ENCODE assay signal across 24 cellular contexts in genomic region chr2:172540421-172540820, GRCh38.
"Had no signal": no experiment of that assay in that cellular context is flagged by ENCODE, and none has a peak within 500 bp of the region (broad histone marks: within the 10 kb centered on the region; RNA-seq: fewer than 3 reads in every experiment).

No MANE protein-coding gene starts in this region.

- H3K9me3 Mint-ChIP-seq: effector memory CD8-positive, alpha-beta T cell; natural killer cell; stimulated activated effector memory CD8-positive, alpha-beta T cell treated with anti-CD3 and anti-CD28 coated beads, Interleukin-12 subunit alpha, Interleukin-12 subunit beta, amount 100 ng/mL, for 72 hours had no signal

- H3K27me3 ChIP-seq: foreskin keratinocyte, gastroesophageal sphincter, heart left ventricle, hepatocyte, ovary, sigmoid colon, stomach, thyroid gland, vagina had no signal

- H3K4me3 ChIP-seq: gastroesophageal sphincter, heart left ventricle, hepatocyte, lung, ovary, psoas muscle, sigmoid colon, stomach, thyroid gland, vagina had no signal

- DNase-seq: effector memory CD8-positive, alpha-beta T cell; foreskin keratinocyte; heart left ventricle; kidney; natural killer cell; occipital lobe; ovary; posterior cingulate gyrus; psoas muscle; right cardiac atrium; sigmoid colon; stimulated activated CD4-positive, alpha-beta T cell treated with anti-CD3 and anti-CD28 coated beads, Interleukin-2, amount 100 ng/mL, for 24 hours; stimulated activated CD4-positive, alpha-beta T cell treated with anti-CD3 and anti-CD28 coated beads, Interleukin-4, amount 100 ng/mL, for 24 hours; stimulated activated naive CD4-positive, alpha-beta T cell treated with Interleukin-2 at 50 U/mL for 16 hours; stomach; thyroid gland; trophoblast cell had no signal

- H3K36me3 ChIP-seq: gastroesophageal sphincter, heart left ventricle, ovary, sigmoid colon, stomach, thyroid gland, vagina had no signal

- ATAC-seq: effector memory CD8-positive, alpha-beta T cell; foreskin keratinocyte; gastroesophageal sphincter; heart left ventricle; left lobe of liver; natural killer cell; psoas muscle; right cardiac atrium; stimulated activated effector memory CD8-positive, alpha-beta T cell treated with anti-CD3 and anti-CD28 coated beads, Interleukin-12 subunit alpha, Interleukin-12 subunit beta, amount 100 ng/mL, for 72 hours had no signal

- H3K4me1 ChIP-seq: foreskin keratinocyte, gastroesophageal sphincter, heart left ventricle, psoas muscle, sigmoid colon, stomach, thyroid gland, vagina had no signal

- H3K27me3 Mint-ChIP-seq: effector memory CD8-positive, alpha-beta T cell; memory B cell had no signal

- H3K9me3 ChIP-seq: gastroesophageal sphincter, ovary, psoas muscle, thyroid gland, vagina had no signal

- H3K27ac Mint-ChIP-seq: effector memory CD8-positive, alpha-beta T cell; memory B cell; natural killer cell; stimulated activated effector memory CD8-positive, alpha-beta T cell treated with anti-CD3 and anti-CD28 coated beads, Interleukin-12 subunit alpha, Interleukin-12 subunit beta, amount 100 ng/mL, for 72 hours had no signal

- H3K4me3 Mint-ChIP-seq: effector memory CD8-positive, alpha-beta T cell; memory B cell; natural killer cell; stimulated activated effector memory CD8-positive, alpha-beta T cell treated with anti-CD3 and anti-CD28 coated beads, Interleukin-12 subunit alpha, Interleukin-12 subunit beta, amount 100 ng/mL, for 72 hours had no signal

- H3K36me3 Mint-ChIP-seq: natural killer cell; stimulated activated effector memory CD8-positive, alpha-beta T cell treated with anti-CD3 and anti-CD28 coated beads, Interleukin-12 subunit alpha, Interleukin-12 subunit beta, amount 100 ng/mL, for 72 hours had no signal
